ENCODE assay signal across 16 cellular contexts in genomic region chr2:175097297-175097696, GRCh38.
DNase-seq lines count a peak whose midpoint lies in the region; ATAC-seq, FAIRE-seq and TF ChIP-seq lines count a peak whose summit lies in the region.
"Had no signal": no experiment of that assay in that cellular context is flagged by ENCODE, and none has a peak within 500 bp of the region (broad histone marks: within the 10 kb centered on the region; RNA-seq: fewer than 3 reads in every experiment).

No MANE protein-coding gene starts in this region.

- no peak for TF ChIP-seq POLR2A in H54 (IDR thresholded peaks at IDR 0.05; ENCODE audit: low read depth, low read length)

- no peak overlapping the region for H3K27ac Mint-ChIP-seq in GM23338
- no peak overlapping the region for H3K27ac Mint-ChIP-seq in stimulated activated naive B cell treated with anti-CD40 and anti-IgM and Interleukin-4, amounts not matched to agents 10 μg/mL and 1 μg/mL and 100 μg/mL, for 72 hours
- H3K27ac Mint-ChIP-seq: activated T-cell treated with anti-CD3 and anti-CD28 coated beads, Interleukin-2, amount 50 U/mL, for 72 hours; H9 had no signal

- H3K9me2 ChIP-seq in GM23338 (ENCODE audit: insufficient read depth), result no peaks in the 10 kb centered on the region

- peaks cover 3% of the 10 kb centered on the region; the same call in 1 of the 3 replicates for H3K9me3 Mint-ChIP-seq in GM23338
- H3K9me3 Mint-ChIP-seq in stimulated activated naive B cell treated with anti-CD40 and anti-IgM and Interleukin-4, amounts not matched to agents 10 μg/mL and 1 μg/mL and 100 μg/mL, for 72 hours, result peaks cover 0 to 2% of the 10 kb centered on the region in 2 donors
- H3K9me3 Mint-ChIP-seq: activated T-cell treated with anti-CD3 and anti-CD28 coated beads, Interleukin-2, amount 50 U/mL, for 72 hours; H9 had no signal

- H3K79me2 ChIP-seq in ACC112 (ENCODE audit: control insufficient read depth, insufficient read depth, low read length, unreplicated experiment) (peaks cover 12% of the 10 kb centered on the region), GM23338 (replicated peaks; ENCODE audit: insufficient read depth) (no peaks in the 10 kb centered on the region)

- ATAC-seq in GM23338 (no peak), GM19467 (IDR thresholded peaks at IDR 0.05; ENCODE audit: unreplicated experiment) (no peak), GM18909 (IDR thresholded peaks at IDR 0.05; ENCODE audit: poor library complexity, unreplicated experiment) (no peak)
- no peak for ATAC-seq in stimulated activated naive B cell treated with anti-CD40 and anti-IgM and Interleukin-4, amounts not matched to agents 10 μg/mL and 1 μg/mL and 100 μg/mL, for 72 hours (replicated peaks)
- ATAC-seq: activated T-cell treated with anti-CD3 and anti-CD28 coated beads, Interleukin-2, amount 50 U/mL, for 72 hours; pancreas had no signal

- H3K27me3 ChIP-seq in ACC112 (ENCODE audit: insufficient read depth, low read length) (no peaks in the 10 kb centered on the region), GM23338 (ENCODE audit: insufficient read depth) (no peaks in the 10 kb centered on the region)
- H3K27me3 ChIP-seq: adrenal gland, pancreas had no signal

- peaks cover 47% of the 10 kb centered on the region for H3K36me3 Mint-ChIP-seq in GM23338 (ENCODE audit: low read depth)
- peaks cover 21 to 24% of the 10 kb centered on the region in 2 donors for H3K36me3 Mint-ChIP-seq in stimulated activated naive B cell treated with anti-CD40 and anti-IgM and Interleukin-4, amounts not matched to agents 10 μg/mL and 1 μg/mL and 100 μg/mL, for 72 hours

- H3K4me1 ChIP-seq in ACC112 (ENCODE audit: control insufficient read depth, insufficient read depth, low read length, unreplicated experiment), result peaks cover 25% of the 10 kb centered on the region
- H3K4me1 ChIP-seq in GM23338 (ENCODE audit: insufficient read depth), result no peaks in the 10 kb centered on the region
- H3K4me1 ChIP-seq: adrenal gland, pancreas had no signal

- H3K4me3 ChIP-seq in ACC112 (ENCODE audit: low read depth, low read length) (peak overlapping the region; percentile 1; the same call in 1 of the 2 replicates), GM23338 (no peak overlapping the region)
- H3K4me3 ChIP-seq: adrenal gland, pancreas had no signal

- no peaks in the 10 kb centered on the region for H3F3A ChIP-seq in GM23338 (replicated peaks; ENCODE audit: low read depth)

- peak overlapping the region; percentile 84 for H3K27ac ChIP-seq in ACC112 (ENCODE audit: low read depth, low read length)
- no peak overlapping the region for H3K27ac ChIP-seq in GM23338 (ENCODE audit: low read depth)
- H3K27ac ChIP-seq: adrenal gland, pancreas had no signal

- H3K4me3 Mint-ChIP-seq in GM23338, result no peak overlapping the region
- H3K4me3 Mint-ChIP-seq in stimulated activated naive B cell treated with anti-CD40 and anti-IgM and Interleukin-4, amounts not matched to agents 10 μg/mL and 1 μg/mL and 100 μg/mL, for 72 hours, result no peak overlapping the region
- H3K4me3 Mint-ChIP-seq: activated T-cell treated with anti-CD3 and anti-CD28 coated beads, Interleukin-2, amount 50 U/mL, for 72 hours; H9 had no signal

- H3K4me2 ChIP-seq in GM23338, result no peak overlapping the region

- FAIRE-seq in H54 (lab: Jason Lieb, UNC), result peak; percentile 80
- FAIRE-seq: pancreas had no signal

- H4K20me1 ChIP-seq in GM23338 (replicated peaks; ENCODE audit: insufficient read depth), result no peaks in the 10 kb centered on the region

- H3K4me1 Mint-ChIP-seq in GM23338, result no peaks in the 10 kb centered on the region
- peaks cover 1 to 6% of the 10 kb centered on the region in 2 donors for H3K4me1 Mint-ChIP-seq in stimulated activated naive B cell treated with anti-CD40 and anti-IgM and Interleukin-4, amounts not matched to agents 10 μg/mL and 1 μg/mL and 100 μg/mL, for 72 hours
- H3K4me1 Mint-ChIP-seq: H9 had no signal

- peaks cover 29% of the 10 kb centered on the region for H3K36me3 ChIP-seq in ACC112 (ENCODE audit: insufficient read depth, low read length)
- H3K36me3 ChIP-seq in GM23338 (ENCODE audit: insufficient read depth), result peaks cover 16% of the 10 kb centered on the region; the same call in 1 of the 2 replicates

- TF ChIP-seq CTCF in GM23338 (conservative IDR thresholded peaks at IDR 0.05; ENCODE audit: low read depth in 2 of 2), result no peak

- H2AFZ ChIP-seq in ACC112 (ENCODE audit: low read length, unreplicated experiment), result no peak overlapping the region
- no peak overlapping the region for H2AFZ ChIP-seq in GM23338

- no peaks in the 10 kb centered on the region for H3K27me3 Mint-ChIP-seq in GM23338 (ENCODE audit: insufficient read depth, low read depth, poor library complexity)
- H3K27me3 Mint-ChIP-seq in stimulated activated naive B cell treated with anti-CD40 and anti-IgM and Interleukin-4, amounts not matched to agents 10 μg/mL and 1 μg/mL and 100 μg/mL, for 72 hours, result no peaks in the 10 kb centered on the region

- DNase-seq in H54 (ENCODE audit: insufficient read length, low spot score) (no peak), amniotic epithelial cell (ENCODE audit: low read depth) (peak; percentile 76), fibroblast of the conjunctiva (ENCODE audit: low read depth) (peak; percentile 59), GM23338 (ENCODE audit: low spot score) (no peak)
- no peak for DNase-seq in stimulated activated naive B cell treated with anti-CD40 and anti-IgM and Interleukin-4, amounts not matched to agents 10 μg/mL and 1 μg/mL and 100 μg/mL, for 72 hours
- DNase-seq: ACHN; activated T-cell treated with anti-CD3 and anti-CD28 coated beads, Interleukin-2, amount 50 U/mL, for 72 hours; adrenal gland; H9; islet precursor cell; NCI-H2081; pancreas; stimulated activated CD4-positive, alpha-beta T cell treated with anti-CD3 and anti-CD28 coated beads, Interleukin-12 subunit alpha, Interleukin-12 subunit beta, amount 100 ng/mL, for 4 hours had no signal

TF ChIP-seq in GM23338, 12 proteins besides CTCF, POLR2A, EP300 and RAD21:
- TF ChIP-seq EZH2phosphoT487 (IDR thresholded peaks at IDR 0.05; ENCODE audit: unreplicated experiment), result no peak
- no peak for TF ChIP-seq ZNF462 (CRISPR knock-in tag; IDR thresholded peaks at IDR 0.05)
- no peak for TF ChIP-seq ZNF331 (CRISPR knock-in tag; IDR thresholded peaks at IDR 0.05; ENCODE audit: low read depth)
- no peak for TF ChIP-seq ZNF114 (CRISPR knock-in tag; IDR thresholded peaks at IDR 0.05)
- no peak for TF ChIP-seq STAT1 (IDR thresholded peaks at IDR 0.05; ENCODE audit: unreplicated experiment)
- no peak for TF ChIP-seq EZH2 (IDR thresholded peaks at IDR 0.05; ENCODE audit: low read depth, unreplicated experiment)

Comparison
In these comparisons a context has a peak if more than half of its experiments do, and no peak if none do; other contexts are left out.
1. DNase-seq: peak in amniotic epithelial cell (single experiment) and fibroblast of the conjunctiva (single experiment); none in H54 (single experiment), GM23338 (single experiment) and stimulated activated naive B cell treated with anti-CD40 and anti-IgM and Interleukin-4, amounts not matched to agents 10 μg/mL and 1 μg/mL and 100 μg/mL, for 72 hours (single experiment).